11 cellular contexts compared by ENCODE assay signal in the genomic region with DNA sequence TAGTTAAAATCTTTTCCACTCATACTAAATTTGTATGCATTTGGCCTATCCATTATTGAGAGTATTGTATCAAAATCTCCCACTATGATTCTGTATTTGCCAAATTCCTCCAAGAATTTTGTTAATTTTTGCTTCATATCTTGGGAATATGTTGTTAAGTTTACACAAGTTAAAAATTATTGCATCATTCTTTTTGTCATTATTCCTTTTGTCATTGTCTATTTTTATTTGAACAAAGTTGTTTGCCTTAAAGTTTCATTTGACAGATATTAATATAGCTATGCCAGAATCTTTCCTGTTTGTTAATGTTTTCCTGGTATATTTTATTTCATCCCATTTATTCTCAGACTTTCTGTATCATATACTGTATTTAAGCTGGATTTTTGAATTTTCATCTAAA. TPM values are rescaled to one million over a fixed set of nuclear protein-coding genes. Genes with fewer than 3 reads are reported as not detected.
"Had no signal": no experiment of that assay in that cellular context is flagged by ENCODE, and none has a peak within 500 bp of the region (broad histone marks: within the 10 kb centered on the region; RNA-seq: fewer than 3 reads in every experiment).

No MANE protein-coding gene starts in this region.

- H3K4me2 ChIP-seq: GM23338 had no signal

- H3K4me1 ChIP-seq: HAP-1 had no signal

- DNase-seq: H7, HFFc6, Kasumi-1, KG1 had no signal

- H3K36me3 ChIP-seq: HAP-1 had no signal

- ATAC-seq: GM23338, HCT116 had no signal

- H3K4me3 ChIP-seq: GM23338, HAP-1 had no signal

- FAIRE-seq: HTR-8/SVneo had no signal

- H3K9me3 ChIP-seq: HAP-1 had no signal

- H3K27ac ChIP-seq: HL-60 had no signal

- H2AFZ ChIP-seq: GM23338 had no signal

RNA-seq across cellular contexts. Expression of a gene that starts 41.3 kb away (rescaled TPM):
- total RNA-seq: H4, HFFc6 had no signal
- polyA plus RNA-seq: GM23338, IgD-negative memory B cell had no signal
